8 cellular contexts compared by ENCODE assay signal in genomic region chr10:9331583-9332008, GRCh38.
DNase-seq lines count a peak whose midpoint lies in the region; ATAC-seq and TF ChIP-seq lines count a peak whose summit lies in the region.

No MANE protein-coding gene starts in this region.

- H3K4me3 ChIP-seq in Peyer's patch (no peak overlapping the region), epithelial cell of esophagus (ENCODE audit: low read length) (no peak overlapping the region)
- no peak overlapping the region for H3K4me3 ChIP-seq in naive thymus-derived CD4-positive, alpha-beta T cell (ENCODE audit: low read length)

- peak; percentile 78 for TF ChIP-seq CTCF in CD14-positive monocyte (IDR thresholded peaks at IDR 0.05)
- peak; percentile 43 to 82 (median 76) for TF ChIP-seq CTCF in Peyer's patch (IDR thresholded peaks at IDR 0.05)
- peak; percentile 63 for TF ChIP-seq CTCF in epithelial cell of esophagus (IDR thresholded peaks at IDR 0.05; ENCODE audit: insufficient read depth, low read depth, low read length, missing control alignments)

- DNase-seq in CD14-positive monocyte (ENCODE audit: low spot score) = no peak
- DNase-seq in Peyer's patch = no peak
- peak; percentile 65 for DNase-seq in epithelial cell of esophagus (ENCODE audit: low read depth)
- DNase-seq in naive thymus-derived CD4-positive, alpha-beta T cell = peak in 7 of 9 donors; percentile 17 to 60 (median 43)
- DNase-seq in ureter (ENCODE audit: low spot score) = no peak

- no peaks in the 10 kb centered on the region for H3K4me1 Mint-ChIP-seq in CD14-positive monocyte
- H3K4me1 Mint-ChIP-seq in naive thymus-derived CD4-positive, alpha-beta T cell = no peaks in the 10 kb centered on the region

- H3K9me3 Mint-ChIP-seq in CD14-positive monocyte = peaks cover 0 to 1% (median 0%) of the 10 kb centered on the region in 7 donors
- peaks cover 0 to 1% (median 0%) of the 10 kb centered on the region in 11 donors for H3K9me3 Mint-ChIP-seq in naive thymus-derived CD4-positive, alpha-beta T cell

- ATAC-seq in GM18520 (IDR thresholded peaks at IDR 0.05; ENCODE audit: unreplicated experiment) (peak; percentile 70), HG03354 (IDR thresholded peaks at IDR 0.05; ENCODE audit: poor library complexity, severe bottlenecking, unreplicated experiment) (peak; percentile 91), HG02763 (IDR thresholded peaks at IDR 0.05; ENCODE audit: unreplicated experiment) (no peak)
- ATAC-seq in naive thymus-derived CD4-positive, alpha-beta T cell = peak; percentile 75

- H3K27me3 Mint-ChIP-seq in CD14-positive monocyte (ENCODE audit: low read depth in 3 of 3) = peaks cover 4 to 10% (median 10%) of the 10 kb centered on the region in 3 donors
- H3K27me3 Mint-ChIP-seq in naive thymus-derived CD4-positive, alpha-beta T cell = peaks cover 10 to 35% (median 21%) of the 10 kb centered on the region in 5 donors

- H3K27ac Mint-ChIP-seq in CD14-positive monocyte = no peak overlapping the region
- no peak overlapping the region for H3K27ac Mint-ChIP-seq in naive thymus-derived CD4-positive, alpha-beta T cell

- no peaks in the 10 kb centered on the region for H3K4me1 ChIP-seq in Peyer's patch
- H3K4me1 ChIP-seq in naive thymus-derived CD4-positive, alpha-beta T cell (ENCODE audit: control insufficient read depth in 2 of 2, insufficient read depth in 2 of 2, low read length in 2 of 2) = no peaks in the 10 kb centered on the region

- TF ChIP-seq POLR2A in Peyer's patch (IDR thresholded peaks at IDR 0.05) = no peak

- H3K36me3 ChIP-seq in Peyer's patch = no peaks in the 10 kb centered on the region
- H3K36me3 ChIP-seq in naive thymus-derived CD4-positive, alpha-beta T cell (ENCODE audit: control insufficient read depth in 2 of 3, insufficient read depth in 3 of 3, low read length in 3 of 3) = no peaks in the 10 kb centered on the region

- no peaks in the 10 kb centered on the region for H3K36me3 Mint-ChIP-seq in CD14-positive monocyte
- H3K36me3 Mint-ChIP-seq in naive thymus-derived CD4-positive, alpha-beta T cell = no peaks in the 10 kb centered on the region

- H3K27ac ChIP-seq in Peyer's patch = no peak overlapping the region
- H3K27ac ChIP-seq in naive thymus-derived CD4-positive, alpha-beta T cell (ENCODE audit: low read depth, low read length) = no peak overlapping the region

- no peak overlapping the region for H3K4me3 Mint-ChIP-seq in CD14-positive monocyte
- no peak overlapping the region for H3K4me3 Mint-ChIP-seq in naive thymus-derived CD4-positive, alpha-beta T cell

- H3K9me3 ChIP-seq in Peyer's patch = no peaks in the 10 kb centered on the region
- H3K9me3 ChIP-seq in naive thymus-derived CD4-positive, alpha-beta T cell (ENCODE audit: control insufficient read depth in 2 of 3, low read length in 3 of 3) = no peaks in the 10 kb centered on the region

- no peaks in the 10 kb centered on the region for H3K27me3 ChIP-seq in Peyer's patch
- H3K27me3 ChIP-seq in naive thymus-derived CD4-positive, alpha-beta T cell (ENCODE audit: control insufficient read depth in 2 of 2, insufficient read depth in 2 of 2, low read length in 2 of 2) = no peaks in the 10 kb centered on the region

- intact Hi-C loops in CD14-positive monocyte (cut with micrococcal nuclease) = loop anchor here in 1 of 2 donors (5.0 kb wide), 1 partner anchor 1346 kb away; no protein-coding TSS in a partner anchor
- intact Hi-C loops in naive thymus-derived CD4-positive, alpha-beta T cell (cut with micrococcal nuclease) = loop anchor here (1.0 to 10.0 kb wide), 3 partner anchors 1346 to 1939 kb away; no protein-coding TSS in a partner anchor

- CTCF ChIA-PET in naive thymus-derived CD4-positive, alpha-beta T cell (lab: Charles Lee) = interaction anchor here (0.6 to 1.3 kb wide), 4 partner anchors 11 to 1830 kb away, joined by 3 to 6 read pairs (median 4); no protein-coding TSS in a partner anchor

- POLR2A ChIA-PET in naive thymus-derived CD4-positive, alpha-beta T cell (lab: Charles Lee) = no interaction called here

Comparison
In these comparisons a context has a peak if more than half of its experiments do, and no peak if none do; other contexts are left out.
1. DNase-seq: peak in epithelial cell of esophagus (single experiment) and naive thymus-derived CD4-positive, alpha-beta T cell (7 of 9); none in CD14-positive monocyte (single experiment), Peyer's patch (0 of 3) and ureter (single experiment).
2. Peak in every context shown above with its lines, with median percentiles within 50 percentile points of each other: CTCF ChIP-seq.